ENCODE assay signal across 1 cellular context in the genomic region with DNA sequence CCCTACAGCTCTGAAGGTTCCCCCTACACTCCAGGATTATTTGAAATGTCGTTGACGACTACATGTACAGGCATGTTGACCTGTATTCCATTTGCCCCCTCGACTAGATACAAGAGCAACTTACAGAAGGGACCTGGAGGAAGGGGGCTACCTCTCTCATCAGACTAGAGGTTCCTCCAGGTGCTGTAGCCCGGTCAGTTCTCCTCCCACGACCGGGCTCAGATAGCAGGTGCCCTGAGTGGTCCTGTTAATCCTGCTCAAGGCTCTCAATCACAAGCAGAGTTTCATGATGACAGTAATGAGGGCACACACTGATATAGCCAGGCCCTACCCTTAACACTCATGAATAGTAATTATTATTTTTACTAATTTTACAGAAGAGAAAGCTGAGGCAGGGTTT.
TF ChIP-seq lines count a peak whose summit lies in the region.

No MANE protein-coding gene starts in this region.

TF ChIP-seq in GM23338, 12 proteins besides CTCF, POLR2A, EP300 and RAD21 (continued from another document):
- TF ChIP-seq, protein P1, sequence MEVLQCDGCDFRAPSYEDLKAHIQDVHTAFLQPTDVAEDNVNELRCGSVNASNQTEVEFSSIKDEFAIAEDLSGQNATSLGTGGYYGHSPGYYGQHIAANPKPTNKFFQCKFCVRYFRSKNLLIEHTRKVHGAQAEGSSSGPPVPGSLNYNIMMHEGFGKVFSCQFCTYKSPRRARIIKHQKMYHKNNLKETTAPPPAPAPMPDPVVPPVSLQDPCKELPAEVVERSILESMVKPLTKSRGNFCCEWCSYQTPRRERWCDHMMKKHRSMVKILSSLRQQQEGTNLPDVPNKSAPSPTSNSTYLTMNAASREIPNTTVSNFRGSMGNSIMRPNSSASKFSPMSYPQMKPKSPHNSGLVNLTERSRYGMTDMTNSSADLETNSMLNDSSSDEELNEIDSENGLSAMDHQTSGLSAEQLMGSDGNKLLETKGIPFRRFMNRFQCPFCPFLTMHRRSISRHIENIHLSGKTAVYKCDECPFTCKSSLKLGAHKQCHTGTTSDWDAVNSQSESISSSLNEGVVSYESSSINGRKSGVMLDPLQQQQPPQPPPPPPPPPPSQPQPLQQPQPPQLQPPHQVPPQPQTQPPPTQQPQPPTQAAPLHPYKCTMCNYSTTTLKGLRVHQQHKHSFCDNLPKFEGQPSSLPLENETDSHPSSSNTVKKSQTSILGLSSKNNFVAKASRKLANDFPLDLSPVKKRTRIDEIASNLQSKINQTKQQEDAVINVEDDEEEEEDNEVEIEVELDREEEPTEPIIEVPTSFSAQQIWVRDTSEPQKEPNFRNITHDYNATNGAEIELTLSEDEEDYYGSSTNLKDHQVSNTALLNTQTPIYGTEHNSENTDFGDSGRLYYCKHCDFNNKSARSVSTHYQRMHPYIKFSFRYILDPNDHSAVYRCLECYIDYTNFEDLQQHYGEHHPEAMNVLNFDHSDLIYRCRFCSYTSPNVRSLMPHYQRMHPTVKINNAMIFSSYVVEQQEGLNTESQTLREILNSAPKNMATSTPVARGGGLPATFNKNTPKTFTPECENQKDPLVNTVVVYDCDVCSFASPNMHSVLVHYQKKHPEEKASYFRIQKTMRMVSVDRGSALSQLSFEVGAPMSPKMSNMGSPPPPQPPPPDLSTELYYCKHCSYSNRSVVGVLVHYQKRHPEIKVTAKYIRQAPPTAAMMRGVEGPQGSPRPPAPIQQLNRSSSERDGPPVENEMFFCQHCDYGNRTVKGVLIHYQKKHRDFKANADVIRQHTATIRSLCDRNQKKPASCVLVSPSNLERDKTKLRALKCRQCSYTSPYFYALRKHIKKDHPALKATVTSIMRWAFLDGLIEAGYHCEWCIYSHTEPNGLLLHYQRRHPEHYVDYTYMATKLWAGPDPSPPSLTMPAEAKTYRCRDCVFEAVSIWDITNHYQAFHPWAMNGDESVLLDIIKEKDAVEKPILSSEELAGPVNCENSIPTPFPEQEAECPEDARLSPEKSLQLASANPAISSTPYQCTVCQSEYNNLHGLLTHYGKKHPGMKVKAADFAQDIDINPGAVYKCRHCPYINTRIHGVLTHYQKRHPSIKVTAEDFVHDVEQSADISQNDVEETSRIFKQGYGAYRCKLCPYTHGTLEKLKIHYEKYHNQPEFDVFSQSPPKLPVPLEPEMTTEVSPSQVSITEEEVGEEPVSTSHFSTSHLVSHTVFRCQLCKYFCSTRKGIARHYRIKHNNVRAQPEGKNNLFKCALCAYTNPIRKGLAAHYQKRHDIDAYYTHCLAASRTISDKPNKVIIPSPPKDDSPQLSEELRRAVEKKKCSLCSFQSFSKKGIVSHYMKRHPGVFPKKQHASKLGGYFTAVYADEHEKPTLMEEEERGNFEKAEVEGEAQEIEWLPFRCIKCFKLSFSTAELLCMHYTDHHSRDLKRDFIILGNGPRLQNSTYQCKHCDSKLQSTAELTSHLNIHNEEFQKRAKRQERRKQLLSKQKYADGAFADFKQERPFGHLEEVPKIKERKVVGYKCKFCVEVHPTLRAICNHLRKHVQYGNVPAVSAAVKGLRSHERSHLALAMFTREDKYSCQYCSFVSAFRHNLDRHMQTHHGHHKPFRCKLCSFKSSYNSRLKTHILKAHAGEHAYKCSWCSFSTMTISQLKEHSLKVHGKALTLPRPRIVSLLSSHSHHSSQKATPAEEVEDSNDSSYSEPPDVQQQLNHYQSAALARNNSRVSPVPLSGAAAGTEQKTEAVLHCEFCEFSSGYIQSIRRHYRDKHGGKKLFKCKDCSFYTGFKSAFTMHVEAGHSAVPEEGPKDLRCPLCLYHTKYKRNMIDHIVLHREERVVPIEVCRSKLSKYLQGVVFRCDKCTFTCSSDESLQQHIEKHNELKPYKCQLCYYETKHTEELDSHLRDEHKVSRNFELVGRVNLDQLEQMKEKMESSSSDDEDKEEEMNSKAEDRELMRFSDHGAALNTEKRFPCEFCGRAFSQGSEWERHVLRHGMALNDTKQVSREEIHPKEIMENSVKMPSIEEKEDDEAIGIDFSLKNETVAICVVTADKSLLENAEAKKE (CRISPR knock-in tag; IDR thresholded peaks at IDR 0.05), result no peak
- TF ChIP-seq POLR2AphosphoS5 (IDR thresholded peaks at IDR 0.05; ENCODE audit: low read depth), result no peak
- TF ChIP-seq STAT1 (IDR thresholded peaks at IDR 0.05; ENCODE audit: unreplicated experiment), result no peak
- TF ChIP-seq, protein P2, sequence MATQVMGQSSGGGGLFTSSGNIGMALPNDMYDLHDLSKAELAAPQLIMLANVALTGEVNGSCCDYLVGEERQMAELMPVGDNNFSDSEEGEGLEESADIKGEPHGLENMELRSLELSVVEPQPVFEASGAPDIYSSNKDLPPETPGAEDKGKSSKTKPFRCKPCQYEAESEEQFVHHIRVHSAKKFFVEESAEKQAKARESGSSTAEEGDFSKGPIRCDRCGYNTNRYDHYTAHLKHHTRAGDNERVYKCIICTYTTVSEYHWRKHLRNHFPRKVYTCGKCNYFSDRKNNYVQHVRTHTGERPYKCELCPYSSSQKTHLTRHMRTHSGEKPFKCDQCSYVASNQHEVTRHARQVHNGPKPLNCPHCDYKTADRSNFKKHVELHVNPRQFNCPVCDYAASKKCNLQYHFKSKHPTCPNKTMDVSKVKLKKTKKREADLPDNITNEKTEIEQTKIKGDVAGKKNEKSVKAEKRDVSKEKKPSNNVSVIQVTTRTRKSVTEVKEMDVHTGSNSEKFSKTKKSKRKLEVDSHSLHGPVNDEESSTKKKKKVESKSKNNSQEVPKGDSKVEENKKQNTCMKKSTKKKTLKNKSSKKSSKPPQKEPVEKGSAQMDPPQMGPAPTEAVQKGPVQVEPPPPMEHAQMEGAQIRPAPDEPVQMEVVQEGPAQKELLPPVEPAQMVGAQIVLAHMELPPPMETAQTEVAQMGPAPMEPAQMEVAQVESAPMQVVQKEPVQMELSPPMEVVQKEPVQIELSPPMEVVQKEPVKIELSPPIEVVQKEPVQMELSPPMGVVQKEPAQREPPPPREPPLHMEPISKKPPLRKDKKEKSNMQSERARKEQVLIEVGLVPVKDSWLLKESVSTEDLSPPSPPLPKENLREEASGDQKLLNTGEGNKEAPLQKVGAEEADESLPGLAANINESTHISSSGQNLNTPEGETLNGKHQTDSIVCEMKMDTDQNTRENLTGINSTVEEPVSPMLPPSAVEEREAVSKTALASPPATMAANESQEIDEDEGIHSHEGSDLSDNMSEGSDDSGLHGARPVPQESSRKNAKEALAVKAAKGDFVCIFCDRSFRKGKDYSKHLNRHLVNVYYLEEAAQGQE (IDR thresholded peaks at IDR 0.05; ENCODE audit: unreplicated experiment), result no peak
- TF ChIP-seq CREB1 (CRISPR knock-in tag; IDR thresholded peaks at IDR 0.05; ENCODE audit: low read depth), result no peak
- TF ChIP-seq ZNF114 (CRISPR knock-in tag; IDR thresholded peaks at IDR 0.05), result no peak
